In the genomic region with DNA sequence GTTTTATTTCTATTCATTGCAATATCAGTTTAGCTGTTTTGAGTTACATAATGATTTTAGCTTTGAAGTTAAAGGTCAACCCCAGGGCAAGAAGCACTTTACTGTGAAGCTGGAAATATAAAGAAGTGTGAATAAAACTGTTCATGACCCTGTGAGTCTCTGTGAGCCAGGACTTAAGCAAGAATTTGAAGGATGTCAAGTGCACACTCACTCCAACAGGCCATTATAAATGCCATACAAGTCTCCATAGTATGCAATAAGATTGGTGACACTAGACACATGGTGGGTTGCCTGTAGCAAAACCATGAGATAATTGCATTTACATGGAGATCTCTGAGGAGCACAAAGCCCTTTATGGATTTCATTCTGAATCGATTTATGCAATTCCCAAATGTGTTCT, we compare ENCODE assay signal across 17 cellular contexts.
"Had no signal": no experiment of that assay in that cellular context is flagged by ENCODE, and none has a peak within 500 bp of the region (broad histone marks: within the 10 kb centered on the region; RNA-seq: fewer than 3 reads in every experiment).

No MANE protein-coding gene starts in this region.

- DNase-seq: esophagus squamous epithelium; foreskin keratinocyte; left colon; mammary epithelial cell; nucleus accumbens; ovary; sigmoid colon; stimulated activated CD4-positive, alpha-beta T cell treated with anti-CD3 and anti-CD28 coated beads, Interleukin-12 subunit alpha, Interleukin-12 subunit beta, amount 100 ng/mL, for 4 hours; stomach; substantia nigra; transverse colon had no signal

- H3K4me3 ChIP-seq: esophagus squamous epithelium, hepatocyte, mucosa of descending colon, neural progenitor cell, ovary, right atrium auricular region, skin epidermis, stomach, thoracic aorta, transverse colon had no signal

- ATAC-seq: foreskin keratinocyte, left colon had no signal

- H3K27ac ChIP-seq: esophagus squamous epithelium, foreskin keratinocyte, hepatocyte, neural progenitor cell, ovary, right atrium auricular region, sigmoid colon, skin epidermis, stomach, thoracic aorta, transverse colon had no signal

- H3K9me3 ChIP-seq: esophagus squamous epithelium, mucosa of descending colon, ovary, right atrium auricular region, sigmoid colon, stomach, thoracic aorta, transverse colon had no signal

- H3K36me3 ChIP-seq: esophagus squamous epithelium, neural progenitor cell, ovary, right atrium auricular region, sigmoid colon, stomach, thoracic aorta, transverse colon had no signal

- H3K4me1 ChIP-seq: esophagus squamous epithelium, foreskin keratinocyte, right atrium auricular region, sigmoid colon, stomach, transverse colon had no signal

- H3K27me3 ChIP-seq: esophagus squamous epithelium, foreskin keratinocyte, hepatocyte, neural progenitor cell, ovary, right atrium auricular region, sigmoid colon, stomach, transverse colon had no signal
